ENCODE assay signal across 1 cellular context in genomic region chr6:158032354-158032733, GRCh38.
TF ChIP-seq lines count a peak whose summit lies in the region.

No MANE protein-coding gene starts in this region.

TF ChIP-seq in WTC11, 78 proteins besides CTCF, POLR2A, EP300 and RAD21 (continued from another document):
- TF ChIP-seq ARID4B (CRISPR knock-in tag; IDR thresholded peaks at IDR 0.05; ENCODE audit: borderline replicate concordance), result no peak
- TF ChIP-seq KAT7 (CRISPR knock-in tag; IDR thresholded peaks at IDR 0.05; ENCODE audit: borderline replicate concordance), result no peak
- TF ChIP-seq ZMAT4 (CRISPR knock-in tag; IDR thresholded peaks at IDR 0.05), result no peak
- no peak for TF ChIP-seq ETV6 (CRISPR knock-in tag; IDR thresholded peaks at IDR 0.05)
- TF ChIP-seq STAT6 (CRISPR knock-in tag; conservative IDR thresholded peaks at IDR 0.05; ENCODE audit: low read depth), result no peak
- TF ChIP-seq ZNF425 (CRISPR knock-in tag; conservative IDR thresholded peaks at IDR 0.05), result no peak
